In genomic region chr2:98507940-98508689, GRCh38 we compare ENCODE assay signal across 8 cellular contexts.
A peak's percentile ranks its signal among the peaks of the same experiment; 100 is the strongest.
DNase-seq lines count a peak whose midpoint lies in the region; ATAC-seq, FAIRE-seq and TF ChIP-seq lines count a peak whose summit lies in the region.

No MANE protein-coding gene starts in this region.

- DNase-seq in T-helper 17 cell (no peak), psoas muscle (peak; percentile 63 to 83), activated gamma-delta T cell (lab: John Stamatoyannopoulos, UW) (no peak), frontal cortex (ENCODE audit: low spot score in 2 of 2) (no peak), Calu3 (no peak)

- H3K4me3 Mint-ChIP-seq in T-helper 17 cell (peak overlapping the region; percentile 72), Calu3 (ENCODE audit: low read depth, unreplicated experiment) (no peak overlapping the region)

- no peak for TF ChIP-seq CTCF in gastroesophageal sphincter (IDR thresholded peaks at IDR 0.05)
- TF ChIP-seq CTCF in psoas muscle (IDR thresholded peaks at IDR 0.05) = no peak
- TF ChIP-seq CTCF in Calu3 (IDR thresholded peaks at IDR 0.05; ENCODE audit: unreplicated experiment) = no peak

- no TSS peak for BruUV-seq in Calu3 (replicated peaks; lab: Mats Ljungman, UMichigan)

- TF ChIP-seq EP300 in gastroesophageal sphincter (IDR thresholded peaks at IDR 0.05) = no peak

- H3K36me3 Mint-ChIP-seq in T-helper 17 cell (ENCODE audit: low read depth) (peaks cover 2% of the 10 kb centered on the region), Calu3 (ENCODE audit: insufficient read depth, unreplicated experiment) (no peaks in the 10 kb centered on the region)

- WGBS in gastroesophageal sphincter (ENCODE audit: low coverage in 1 of 2), 2 donors = 51 to 57% methylated on average over 1 to 4 of the region's 12 CpGs
- 73 to 77% (median 75%) methylated on average over 12 of the region's 12 CpGs for WGBS in psoas muscle, 3 donors

- intact Hi-C loops in psoas muscle (cut with DNase I) = loop anchor here in 1 of 2 donors (5.0 kb wide), 1 partner anchor 61 kb away; no protein-coding TSS in a partner anchor
- intact Hi-C loops in Calu3 (cut with micrococcal nuclease; ENCODE audit: unreplicated experiment) = no loop called here

- H3K9me3 Mint-ChIP-seq in Calu3 (ENCODE audit: low read depth, unreplicated experiment) = no peaks in the 10 kb centered on the region

- CTCF ChIA-PET in Calu3 (lab: Charles Lee) = no interaction called here

- H3K36me3 ChIP-seq in gastroesophageal sphincter (no peaks in the 10 kb centered on the region), psoas muscle (ENCODE audit: insufficient read depth in 1 of 2, low read depth in 1 of 2) (no peaks in the 10 kb centered on the region)

- H3K4me1 ChIP-seq in gastroesophageal sphincter (peaks cover 10 to 69% (median 37%) of the 10 kb centered on the region in 3 donors), psoas muscle (peaks cover 24% of the 10 kb centered on the region)

- H3K27me3 ChIP-seq in gastroesophageal sphincter = no peaks in the 10 kb centered on the region
- H3K27me3 ChIP-seq in psoas muscle (ENCODE audit: insufficient read depth in 3 of 3, low read length in 2 of 3) = no peaks in the 10 kb centered on the region

- H3K4me3 ChIP-seq in gastroesophageal sphincter = no peak overlapping the region
- no peak overlapping the region for H3K4me3 ChIP-seq in psoas muscle

- ATAC-seq in HG02588 (IDR thresholded peaks at IDR 0.05; ENCODE audit: unreplicated experiment) (peak; percentile 66), T-helper 17 cell (no peak), gastroesophageal sphincter (peak; percentile 26), psoas muscle (peak in 2 of 4 donors; percentile 43 to 63)
- no peak for ATAC-seq in activated CD4-positive, CD25-positive, alpha-beta regulatory T cell treated with anti-CD3 and anti-CD28 coated beads, Interleukin-2, amount 50 U/mL, for 24 hours

- H3K4me1 Mint-ChIP-seq in T-helper 17 cell (peaks cover 62% of the 10 kb centered on the region), Calu3 (ENCODE audit: low read depth, unreplicated experiment) (no peaks in the 10 kb centered on the region)

- H3K9me3 ChIP-seq in T-helper 17 cell (ENCODE audit: control insufficient read depth, low read length, poor library complexity, severe bottlenecking) (no peaks in the 10 kb centered on the region), gastroesophageal sphincter (no peaks in the 10 kb centered on the region), psoas muscle (no peaks in the 10 kb centered on the region)

- no peak for TF ChIP-seq POLR2A in gastroesophageal sphincter (IDR thresholded peaks at IDR 0.05)

- FAIRE-seq in frontal cortex (lab: Jason Lieb, UNC) = no peak

- H3K27me3 Mint-ChIP-seq in T-helper 17 cell (no peaks in the 10 kb centered on the region), Calu3 (ENCODE audit: unreplicated experiment) (no peaks in the 10 kb centered on the region)

- H3K27ac ChIP-seq in gastroesophageal sphincter (peak overlapping the region in 3 of 4 donors; percentile 72 to 80 (median 72)), psoas muscle (no peak overlapping the region)

- peak overlapping the region; percentile 80 for H3K27ac Mint-ChIP-seq in T-helper 17 cell
- H3K27ac Mint-ChIP-seq in Calu3 (ENCODE audit: unreplicated experiment) = no peak overlapping the region

Comparison
In these comparisons a context has a peak if more than half of its experiments do, and no peak if none do; other contexts are left out.
1. ATAC-seq: peak in HG02588 (single experiment) and gastroesophageal sphincter (single experiment); none in T-helper 17 cell (single experiment) and activated CD4-positive, CD25-positive, alpha-beta regulatory T cell treated with anti-CD3 and anti-CD28 coated beads, Interleukin-2, amount 50 U/mL, for 24 hours (0 of 2).
2. DNase-seq: peak in psoas muscle (2 of 2); none in T-helper 17 cell (0 of 3), activated gamma-delta T cell (single experiment), frontal cortex (0 of 2) and Calu3 (single experiment).